Comparison of ENCODE assay signal across 8 cellular contexts in genomic region chr10:102151774-102152544, GRCh38. TPM values are rescaled to one million over a fixed set of nuclear protein-coding genes. Genes with fewer than 3 reads are reported as not detected.
A peak's percentile ranks its signal among the peaks of the same experiment; 100 is the strongest.
DNase-seq lines count a peak whose midpoint lies in the region; TF ChIP-seq lines count a peak whose summit lies in the region.

TSS of gene NOLC1 (plus strand) at chr10:102152389. CDS start at chr10:102152411, 22 bp downstream.

- H3K27me3 ChIP-seq in neuron (ENCODE audit: insufficient read depth, low read length) (no peaks in the 10 kb centered on the region), subcutaneous abdominal adipose tissue (ENCODE audit: control insufficient read depth in 5 of 5, insufficient read depth in 4 of 5, low read length in 5 of 5) (peaks cover 0 to 7% (median 0%) of the 10 kb centered on the region in 5 donors)

- CTCF ChIA-PET in activated naive CD4-positive, alpha-beta T cell treated with anti-CD3 and anti-CD28 coated beads for 36 hours (lab: Charles Lee) = interaction anchor here (1.0 to 2.5 kb wide), 2 partner anchors 14 to 19 kb away, joined by 3 to 5 read pairs; partner anchors contain the start of gene PPRC1

- peak within 1 kb of the TSS; percentile 38 for H2AFZ ChIP-seq in neuron (ENCODE audit: low read depth, low read length)

- peak within 1 kb of the TSS; percentile 96 for H3K27ac Mint-ChIP-seq in activated naive CD4-positive, alpha-beta T cell treated with anti-CD3 and anti-CD28 coated beads for 36 hours

- peaks cover 53% of the 10 kb centered on the region for H3K4me1 Mint-ChIP-seq in activated naive CD4-positive, alpha-beta T cell treated with anti-CD3 and anti-CD28 coated beads for 36 hours (ENCODE audit: low read depth)

- no peak for TF ChIP-seq CTCF in HFF-Myc (IDR thresholded peaks at IDR 0.05; ENCODE audit: low read depth, low read length, missing control alignments)

- H3K9me3 Mint-ChIP-seq in activated naive CD4-positive, alpha-beta T cell treated with anti-CD3 and anti-CD28 coated beads for 36 hours = no peaks in the 10 kb centered on the region

- peaks cover 82% of the 10 kb centered on the region for H3K36me3 Mint-ChIP-seq in activated naive CD4-positive, alpha-beta T cell treated with anti-CD3 and anti-CD28 coated beads for 36 hours (ENCODE audit: low read depth)

- peak; percentile 96 for DNase-seq in GM03348 (ENCODE audit: low spot score)
- DNase-seq in HFF-Myc (ENCODE audit: extremely low read depth, low read depth) = peak; percentile 98
- DNase-seq in NAMALWA (ENCODE audit: low spot score) = peak; percentile 99
- DNase-seq in SK-N-DZ (ENCODE audit: low spot score) = peak; percentile 99
- DNase-seq in activated naive CD4-positive, alpha-beta T cell treated with anti-CD3 and anti-CD28 coated beads for 36 hours = peak; percentile 100
- DNase-seq in foreskin melanocyte = peak; percentile 97

- no peaks in the 10 kb centered on the region for H3K27me3 Mint-ChIP-seq in activated naive CD4-positive, alpha-beta T cell treated with anti-CD3 and anti-CD28 coated beads for 36 hours (ENCODE audit: low read depth)

- intact Hi-C loops in activated naive CD4-positive, alpha-beta T cell treated with anti-CD3 and anti-CD28 coated beads for 36 hours (cut with micrococcal nuclease) = loop anchor here (1.0 to 2.0 kb wide), 11 partner anchors 20 to 562 kb away; partner anchors contain the start of genes ACTR1A, ARL3, ARMH3 and CUEDC2

- peak within 1 kb of the TSS; percentile 98 for H3K4me3 Mint-ChIP-seq in activated naive CD4-positive, alpha-beta T cell treated with anti-CD3 and anti-CD28 coated beads for 36 hours

- H3K4me3 ChIP-seq in HFF-Myc (replicated peaks; ENCODE audit: low read depth, low read length) = peak within 1 kb of the TSS; percentile 76
- H3K4me3 ChIP-seq in neuron (ENCODE audit: low read length) = peak within 1 kb of the TSS; percentile 92
- H3K4me3 ChIP-seq in subcutaneous abdominal adipose tissue (ENCODE audit: low read depth in 1 of 5, low read length in 5 of 5) = peak within 1 kb of the TSS; percentile 84 to 99 (median 92)

- peak within 1 kb of the TSS; percentile 70 to 98 (median 96) for H3K9ac ChIP-seq in subcutaneous abdominal adipose tissue (ENCODE audit: low read length in 5 of 5)

- H3K36me3 ChIP-seq in neuron (ENCODE audit: insufficient read depth, low read length) = peaks cover 43% of the 10 kb centered on the region
- peaks cover 6 to 50% (median 31%) of the 10 kb centered on the region in 5 donors for H3K36me3 ChIP-seq in subcutaneous abdominal adipose tissue (ENCODE audit: control insufficient read depth in 5 of 5, insufficient read depth in 5 of 5, low read length in 5 of 5)

- H3K27ac ChIP-seq in subcutaneous abdominal adipose tissue (ENCODE audit: low read depth, low read length) = peak within 1 kb of the TSS; percentile 98

- peaks cover 14% of the 10 kb centered on the region for H3K4me1 ChIP-seq in neuron (ENCODE audit: insufficient read depth, low read length)
- peaks cover 12 to 20% (median 18%) of the 10 kb centered on the region in 5 donors for H3K4me1 ChIP-seq in subcutaneous abdominal adipose tissue (ENCODE audit: control insufficient read depth in 5 of 5, insufficient read depth in 5 of 5, low read length in 5 of 5)

- H3K9me3 ChIP-seq in neuron (ENCODE audit: low read length) (no peaks in the 10 kb centered on the region), subcutaneous abdominal adipose tissue (ENCODE audit: control insufficient read depth in 5 of 5, low read length in 5 of 5) (peaks cover 0 to 2% (median 0%) of the 10 kb centered on the region in 5 donors)

RNA-seq across cellular contexts. Expression of gene NOLC1, which starts in this region (rescaled TPM):
- 108 and 127 TPM in 2 replicates for polyA plus RNA-seq in SK-N-DZ (2014; cell fraction: cytosol; rRNA removed)
- polyA plus RNA-seq in SK-N-DZ (2014; cell fraction: nucleus; rRNA removed) = 66.8 and 109 TPM in 2 replicates
- total RNA-seq in activated naive CD4-positive, alpha-beta T cell treated with anti-CD3 and anti-CD28 coated beads for 36 hours = 100 to 1,000 TPM; 182 to 194 TPM

Comparison
In these comparisons a context has a peak if more than half of its experiments do, and no peak if none do; other contexts are left out.
1. Peak in every context shown above with its lines: DNase-seq, H3K4me3 ChIP-seq and H3K27ac ChIP-seq.